In the genomic region with DNA sequence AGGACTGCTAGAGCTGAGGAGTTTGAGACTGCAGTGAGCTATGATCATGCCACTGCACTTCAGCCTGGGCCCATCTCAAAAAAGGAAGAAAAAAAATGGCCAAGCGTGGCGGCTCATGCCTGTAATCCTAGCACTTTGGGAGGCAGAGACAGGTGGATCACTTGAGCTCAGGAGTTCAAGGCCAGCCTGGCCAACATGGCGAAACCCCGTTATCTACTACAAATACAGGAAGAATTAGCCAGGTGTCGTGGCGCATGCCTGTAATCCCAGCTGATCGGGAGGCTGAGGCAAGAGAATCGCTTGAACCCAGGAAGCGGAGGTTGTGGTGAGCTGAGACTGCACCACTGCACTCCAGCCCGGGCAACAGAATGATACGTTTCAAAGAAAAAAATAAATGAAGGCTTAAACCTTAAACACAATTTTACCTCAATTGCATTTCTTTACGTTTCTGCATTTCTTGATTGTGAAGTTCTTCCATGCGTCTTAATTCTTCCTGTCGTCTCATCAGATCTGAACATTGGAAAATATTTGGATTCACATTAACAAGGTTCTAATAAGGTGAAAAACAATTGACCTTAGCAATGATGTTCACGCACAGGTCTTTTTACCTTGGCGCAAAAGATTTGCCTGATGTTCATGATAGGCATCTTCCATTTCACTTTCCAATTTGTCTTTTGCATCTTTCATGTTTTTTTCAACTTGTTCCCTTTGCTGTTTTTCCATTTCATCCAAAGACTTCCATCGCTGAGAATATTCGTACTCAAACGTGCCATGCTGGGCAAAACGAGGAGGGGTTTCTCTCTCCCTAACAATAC, we compare ENCODE assay signal across 1 cellular context.
TF ChIP-seq lines count a peak whose summit lies in the region.

No MANE protein-coding gene starts in this region.

TF ChIP-seq in HepG2, 621 proteins besides CTCF, POLR2A, EP300 and RAD21 (continued from another document and continues in another):
- no peak for TF ChIP-seq PRDM4 (CRISPR knock-in tag; IDR thresholded peaks at IDR 0.05; ENCODE audit: borderline replicate concordance)
- no peak for TF ChIP-seq ZSCAN31 (CRISPR knock-in tag; IDR thresholded peaks at IDR 0.05; ENCODE audit: low read depth)
- no peak for TF ChIP-seq GATAD1 (CRISPR knock-in tag; IDR thresholded peaks at IDR 0.05)
- no peak for TF ChIP-seq ZNF564 (CRISPR knock-in tag; IDR thresholded peaks at IDR 0.05)
- TF ChIP-seq RXRA (CRISPR knock-in tag; IDR thresholded peaks at IDR 0.05), result 0 out of 2 replicates have a peak, but pooled peaks have one; percentile 37
- TF ChIP-seq RBFOX2 (IDR thresholded peaks at IDR 0.05; ENCODE audit: low read depth, low read length), result peak; percentile 71
- TF ChIP-seq FOXO1 (CRISPR knock-in tag; IDR thresholded peaks at IDR 0.05), result no peak
- no peak for TF ChIP-seq PPARG (CRISPR knock-in tag; conservative IDR thresholded peaks at IDR 0.05)
- TF ChIP-seq SP140L (CRISPR knock-in tag; IDR thresholded peaks at IDR 0.05; ENCODE audit: borderline replicate concordance), result no peak
- TF ChIP-seq, protein P1, sequence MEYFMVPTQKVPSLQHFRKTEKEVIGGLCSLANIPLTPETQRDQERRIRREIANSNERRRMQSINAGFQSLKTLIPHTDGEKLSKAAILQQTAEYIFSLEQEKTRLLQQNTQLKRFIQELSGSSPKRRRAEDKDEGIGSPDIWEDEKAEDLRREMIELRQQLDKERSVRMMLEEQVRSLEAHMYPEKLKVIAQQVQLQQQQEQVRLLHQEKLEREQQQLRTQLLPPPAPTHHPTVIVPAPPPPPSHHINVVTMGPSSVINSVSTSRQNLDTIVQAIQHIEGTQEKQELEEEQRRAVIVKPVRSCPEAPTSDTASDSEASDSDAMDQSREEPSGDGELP (IDR thresholded peaks at IDR 0.05; ENCODE audit: borderline replicate concordance, low read depth), result peak; percentile 78; the same call in 1 of the 2 replicates
- no peak for TF ChIP-seq ZNF383 (CRISPR knock-in tag; IDR thresholded peaks at IDR 0.05; ENCODE audit: borderline replicate concordance)
- no peak for TF ChIP-seq MED8 (CRISPR knock-in tag; IDR thresholded peaks at IDR 0.05; ENCODE audit: insufficient replicate concordance)
- TF ChIP-seq SALL2 (CRISPR knock-in tag; IDR thresholded peaks at IDR 0.05), result 0 out of 2 replicates have a peak, but pooled peaks have one; percentile 24
- TF ChIP-seq ZNF841 (CRISPR knock-in tag; IDR thresholded peaks at IDR 0.05; ENCODE audit: borderline replicate concordance), result no peak
- TF ChIP-seq DNMT1 (CRISPR knock-in tag; IDR thresholded peaks at IDR 0.05), result no peak
- TF ChIP-seq ATF7-NPFF (CRISPR knock-in tag; IDR thresholded peaks at IDR 0.05; ENCODE audit: low read depth), result no peak
- no peak for TF ChIP-seq U2AF1 (optimal IDR thresholded peaks at IDR 0.05; ENCODE audit: low read depth, low read length)
- no peak for TF ChIP-seq JUND (CRISPR knock-in tag; IDR thresholded peaks at IDR 0.05)
- TF ChIP-seq ZNF513 (CRISPR knock-in tag; conservative IDR thresholded peaks at IDR 0.05), result no peak
- peak; percentile 51; the same call in 1 of the 2 replicates for TF ChIP-seq POLR2G (IDR thresholded peaks at IDR 0.05; ENCODE audit: low read depth, low read length)
- no peak for TF ChIP-seq RORA (CRISPR knock-in tag; IDR thresholded peaks at IDR 0.05)
- no peak for TF ChIP-seq NRL (CRISPR knock-in tag; IDR thresholded peaks at IDR 0.05; ENCODE audit: borderline replicate concordance)
- no peak for TF ChIP-seq RFXANK (CRISPR knock-in tag; IDR thresholded peaks at IDR 0.05)
- TF ChIP-seq ZNF468 (CRISPR knock-in tag; IDR thresholded peaks at IDR 0.05), result no peak
- TF ChIP-seq NFKBIZ (CRISPR knock-in tag; IDR thresholded peaks at IDR 0.05), result no peak
- no peak for TF ChIP-seq KLF16 (CRISPR knock-in tag; IDR thresholded peaks at IDR 0.05)
- no peak for TF ChIP-seq ZFX (CRISPR knock-in tag; IDR thresholded peaks at IDR 0.05; ENCODE audit: low read depth)
- TF ChIP-seq GTF2F1 (IDR thresholded peaks at IDR 0.05; ENCODE audit: low read length), result no peak
- no peak for TF ChIP-seq ZBTB3 (CRISPR knock-in tag; IDR thresholded peaks at IDR 0.05; ENCODE audit: borderline replicate concordance, low read depth)
- TF ChIP-seq TBL1XR1 (IDR thresholded peaks at IDR 0.05; ENCODE audit: borderline replicate concordance, low read length, partially characterized antibody), result no peak
- no peak for TF ChIP-seq KLF11 (CRISPR knock-in tag; IDR thresholded peaks at IDR 0.05)
- TF ChIP-seq HNF1B (CRISPR knock-in tag; IDR thresholded peaks at IDR 0.05), result no peak
- TF ChIP-seq, protein P2, sequence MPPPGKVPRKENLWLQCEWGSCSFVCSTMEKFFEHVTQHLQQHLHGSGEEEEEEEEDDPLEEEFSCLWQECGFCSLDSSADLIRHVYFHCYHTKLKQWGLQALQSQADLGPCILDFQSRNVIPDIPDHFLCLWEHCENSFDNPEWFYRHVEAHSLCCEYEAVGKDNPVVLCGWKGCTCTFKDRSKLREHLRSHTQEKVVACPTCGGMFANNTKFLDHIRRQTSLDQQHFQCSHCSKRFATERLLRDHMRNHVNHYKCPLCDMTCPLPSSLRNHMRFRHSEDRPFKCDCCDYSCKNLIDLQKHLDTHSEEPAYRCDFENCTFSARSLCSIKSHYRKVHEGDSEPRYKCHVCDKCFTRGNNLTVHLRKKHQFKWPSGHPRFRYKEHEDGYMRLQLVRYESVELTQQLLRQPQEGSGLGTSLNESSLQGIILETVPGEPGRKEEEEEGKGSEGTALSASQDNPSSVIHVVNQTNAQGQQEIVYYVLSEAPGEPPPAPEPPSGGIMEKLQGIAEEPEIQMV (CRISPR knock-in tag; IDR thresholded peaks at IDR 0.05; ENCODE audit: low read depth), result no peak
- TF ChIP-seq TEAD2 (CRISPR knock-in tag; IDR thresholded peaks at IDR 0.05), result no peak
- TF ChIP-seq DR1 (CRISPR knock-in tag; IDR thresholded peaks at IDR 0.05), result no peak
- TF ChIP-seq ZNF772 (CRISPR knock-in tag; IDR thresholded peaks at IDR 0.05), result no peak
- TF ChIP-seq GABPB1 (CRISPR knock-in tag; IDR thresholded peaks at IDR 0.05), result no peak
- no peak for TF ChIP-seq ARHGAP35 (CRISPR knock-in tag; IDR thresholded peaks at IDR 0.05; ENCODE audit: borderline replicate concordance)
- TF ChIP-seq ZNF160 (CRISPR knock-in tag; IDR thresholded peaks at IDR 0.05), result no peak
- no peak for TF ChIP-seq TBP (CRISPR knock-in tag; IDR thresholded peaks at IDR 0.05)
- TF ChIP-seq ZNF232 (CRISPR knock-in tag; IDR thresholded peaks at IDR 0.05; ENCODE audit: borderline replicate concordance), result peak; percentile 52; the same call in 1 of the 2 replicates
- TF ChIP-seq ZNF674 (CRISPR knock-in tag; IDR thresholded peaks at IDR 0.05; ENCODE audit: low read depth), result no peak
- no peak for TF ChIP-seq SIX4 (CRISPR knock-in tag; IDR thresholded peaks at IDR 0.05)
- no peak for TF ChIP-seq ZNF382 (CRISPR knock-in tag; IDR thresholded peaks at IDR 0.05; ENCODE audit: borderline replicate concordance)
- no peak for TF ChIP-seq GATA4 (IDR thresholded peaks at IDR 0.05; ENCODE audit: borderline replicate concordance, low read depth)
- no peak for TF ChIP-seq ZNF20 (CRISPR knock-in tag; IDR thresholded peaks at IDR 0.05)
- TF ChIP-seq ATF1 (CRISPR knock-in tag; IDR thresholded peaks at IDR 0.05), result no peak
- no peak for TF ChIP-seq RNF2 (conservative IDR thresholded peaks at IDR 0.05; ENCODE audit: low read depth)
- no peak for TF ChIP-seq TARDBP (CRISPR knock-in tag; IDR thresholded peaks at IDR 0.05)
- peak; percentile 44; the same call in 1 of the 2 replicates for TF ChIP-seq KAT7 (CRISPR knock-in tag; IDR thresholded peaks at IDR 0.05; ENCODE audit: borderline replicate concordance)
- 0 out of 2 replicates have a peak, but pooled peaks have one; percentile 51 for TF ChIP-seq ZNF558 (CRISPR knock-in tag; IDR thresholded peaks at IDR 0.05; ENCODE audit: borderline replicate concordance)
- TF ChIP-seq BCL6 (CRISPR knock-in tag; IDR thresholded peaks at IDR 0.05), result no peak
- no peak for TF ChIP-seq MTF2 (CRISPR knock-in tag; IDR thresholded peaks at IDR 0.05; ENCODE audit: borderline replicate concordance)
- no peak for TF ChIP-seq ZNF619 (CRISPR knock-in tag; IDR thresholded peaks at IDR 0.05)
- TF ChIP-seq ZNF549 (CRISPR knock-in tag; IDR thresholded peaks at IDR 0.05), result no peak
- TF ChIP-seq JDP2 (CRISPR knock-in tag; IDR thresholded peaks at IDR 0.05; ENCODE audit: borderline replicate concordance), result no peak
- no peak for TF ChIP-seq ZNF589 (CRISPR knock-in tag; conservative IDR thresholded peaks at IDR 0.05)
- TF ChIP-seq HOXA5 (CRISPR knock-in tag; IDR thresholded peaks at IDR 0.05), result 0 out of 2 replicates have a peak, but pooled peaks have one; percentile 48
- no peak for TF ChIP-seq ZNF788 (CRISPR knock-in tag; IDR thresholded peaks at IDR 0.05; ENCODE audit: borderline replicate concordance)
- TF ChIP-seq HHEX (CRISPR knock-in tag; IDR thresholded peaks at IDR 0.05), result no peak
- no peak for TF ChIP-seq KDM2A (CRISPR knock-in tag; IDR thresholded peaks at IDR 0.05; ENCODE audit: borderline replicate concordance, low read depth)
- no peak for TF ChIP-seq NFATC3 (CRISPR knock-in tag; IDR thresholded peaks at IDR 0.05)
- TF ChIP-seq DRAP1 (CRISPR knock-in tag; IDR thresholded peaks at IDR 0.05), result no peak
- no peak for TF ChIP-seq ZNF713 (CRISPR knock-in tag; IDR thresholded peaks at IDR 0.05)
- no peak for TF ChIP-seq ATF7 (IDR thresholded peaks at IDR 0.05)
- TF ChIP-seq ATF7 (CRISPR knock-in tag; IDR thresholded peaks at IDR 0.05), result no peak
- no peak for TF ChIP-seq ZNF616 (CRISPR knock-in tag; IDR thresholded peaks at IDR 0.05; ENCODE audit: low read depth)
- TF ChIP-seq CBX2 (IDR thresholded peaks at IDR 0.05; ENCODE audit: low read depth, low read length), result no peak
- TF ChIP-seq CBX2 (CRISPR knock-in tag; IDR thresholded peaks at IDR 0.05; ENCODE audit: low read depth), result no peak
- TF ChIP-seq SNRNP70 (IDR thresholded peaks at IDR 0.05; ENCODE audit: low read depth, low read length), result no peak
- no peak for TF ChIP-seq FOXJ3 (CRISPR knock-in tag; IDR thresholded peaks at IDR 0.05; ENCODE audit: borderline replicate concordance)
- TF ChIP-seq ZNF879 (CRISPR knock-in tag; IDR thresholded peaks at IDR 0.05), result no peak
- no peak for TF ChIP-seq STAG1 (CRISPR knock-in tag; IDR thresholded peaks at IDR 0.05)
- no peak for TF ChIP-seq TCF7L2 (IDR thresholded peaks at IDR 0.05; ENCODE audit: low read depth, low read length)
- TF ChIP-seq FOXP4 (CRISPR knock-in tag; IDR thresholded peaks at IDR 0.05), result no peak
